Comparison of ENCODE assay signal across 28 cellular contexts in the genomic region with DNA sequence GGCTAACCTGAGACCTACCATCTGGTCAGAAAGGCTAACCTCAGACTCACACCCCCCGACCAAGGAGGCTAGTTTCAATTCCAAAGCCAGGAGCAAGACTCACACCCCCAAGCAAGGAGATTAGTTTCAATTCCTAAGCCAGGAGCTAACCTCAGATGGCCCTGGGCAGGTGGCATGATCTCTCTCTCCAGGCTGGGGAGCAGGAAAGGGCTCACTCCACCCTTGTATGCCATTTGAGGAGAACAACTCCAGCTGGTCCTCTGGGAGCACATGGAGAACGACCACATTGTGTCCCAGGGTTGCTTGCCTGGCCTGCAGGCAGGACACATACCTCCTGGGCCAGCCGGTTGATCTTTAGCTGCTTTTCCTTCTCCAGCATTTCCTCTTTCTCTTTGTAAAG. TPM values are rescaled to one million over a fixed set of nuclear protein-coding genes. Genes with fewer than 3 reads are reported as not detected.
"Had no signal": no experiment of that assay in that cellular context is flagged by ENCODE, and none has a peak within 500 bp of the region (broad histone marks: within the 10 kb centered on the region; RNA-seq: fewer than 3 reads in every experiment).

No MANE protein-coding gene starts in this region.

- H3K27me3 ChIP-seq: MG63 had no signal

- H3K4me3 ChIP-seq: MG63, SJSA1 had no signal

- H3K4me2 ChIP-seq: SK-N-SH had no signal

- H3K36me3 ChIP-seq: MG63, SJSA1 had no signal

- H3K9me3 ChIP-seq: MG63, SJSA1, SK-N-SH had no signal

- H3K4me1 ChIP-seq: SJSA1 had no signal

- ATAC-seq: HepG2, Panc1, PC-3, T-cell had no signal

- DNase-seq: IMR-90; Karpas-422; KG1; MG63; NCI-H1092; NCI-H1105 treated with DMSO at 0.1 percent for 48 hours; NCI-H1417 treated with DMSO at 0.1 percent for 48 hours; NCI-H146; NCI-H1694 treated with DMSO at 0.1 percent for 48 hours; NCI-H1930; NCI-H2081; NCI-H2107; NCI-H226; NCI-H446 treated with DMSO at 0.1 percent for 48 hours; NCI-H510A treated with DMSO at 0.1 percent for 48 hours; NCI-H526; NK-92 treated with Interleukin-12 subunit alpha and Interleukin-12 subunit beta, amount 100 ng/mL, for 24 hours; PC-3; SHP77 treated with DMSO at 0.1 percent for 48 hours; SK-N-SH; SW 1271; T-cell had no signal

- H3K27ac ChIP-seq: RWPE1, SJSA1 had no signal

- H3K9ac ChIP-seq: SK-N-SH had no signal

RNA-seq across cellular contexts. Expression of a gene that starts 32.6 kb away (rescaled TPM):
- total RNA-seq: HepG2, HT1080, IMR-90, OCI-LY7, PC-3, SJSA1, T-cell had no signal
- polyA plus RNA-seq: HepG2, IMR-90, SK-N-SH had no signal

RNA-seq across cellular contexts. Expression of a gene that starts 34.9 kb away (rescaled TPM):
- total RNA-seq: HepG2, HT1080, IMR-90, OCI-LY7, PC-3, SJSA1, T-cell had no signal
- polyA plus RNA-seq: HepG2, IMR-90 had no signal

RNA-seq across cellular contexts. Expression of a gene that starts 35.5 kb away (rescaled TPM):
- total RNA-seq: HepG2, HT1080, IMR-90, OCI-LY7, PC-3, SJSA1, T-cell had no signal
- polyA plus RNA-seq: HepG2, IMR-90, SK-N-SH had no signal
